In genomic region chr19:1038995-1039645, GRCh38 we compare ENCODE assay signal across 8 cellular contexts. TPM values are rescaled to one million over a fixed set of nuclear protein-coding genes. Genes with fewer than 3 reads are reported as not detected.
DNase-seq lines count a peak whose midpoint lies in the region; ATAC-seq and TF ChIP-seq lines count a peak whose summit lies in the region.

No MANE protein-coding gene starts in this region.

- H3K27ac Mint-ChIP-seq in CD14-positive monocyte: peak overlapping the region; percentile 89 to 97 (median 95)
- H3K27ac Mint-ChIP-seq in IgD-negative memory B cell: peak overlapping the region; percentile 99 to 100 (median 99)
- H3K27ac Mint-ChIP-seq in brain: peak overlapping the region in 4 of 5 experiments; percentile 28 to 92 (median 64)
- H3K27ac Mint-ChIP-seq in naive B cell: peak overlapping the region; percentile 96 to 99 (median 97)

- H3K27me3 Mint-ChIP-seq in CD14-positive monocyte (ENCODE audit: low read depth in 3 of 3) (peaks cover 0 to 1% (median 0%) of the 10 kb centered on the region in 3 donors), IgD-negative memory B cell (no peaks in the 10 kb centered on the region), brain (peaks cover 9% of the 10 kb centered on the region), naive B cell (no peaks in the 10 kb centered on the region)

- no peak for TF ChIP-seq CTCF in CD14-positive monocyte (IDR thresholded peaks at IDR 0.05)
- TF ChIP-seq CTCF in brain (conservative IDR thresholded peaks at IDR 0.05): no peak

- peaks cover 0 to 4% (median 0%) of the 10 kb centered on the region in 7 donors for H3K9me3 Mint-ChIP-seq in CD14-positive monocyte
- peaks cover 0 to 2% (median 0%) of the 10 kb centered on the region in 3 donors for H3K9me3 Mint-ChIP-seq in IgD-negative memory B cell
- peaks cover 0 to 5% (median 0%) of the 10 kb centered on the region in 5 experiments for H3K9me3 Mint-ChIP-seq in brain
- peaks cover 0 to 2% (median 0%) of the 10 kb centered on the region in 7 donors for H3K9me3 Mint-ChIP-seq in naive B cell

- ATAC-seq in naive B cell (ENCODE audit: low read depth in 2 of 2): no peak

- H3K4me1 Mint-ChIP-seq in CD14-positive monocyte (peaks cover 57% of the 10 kb centered on the region), IgD-negative memory B cell (peaks cover 22 to 33% (median 24%) of the 10 kb centered on the region in 3 donors), brain (peaks cover 29% of the 10 kb centered on the region), naive B cell (peaks cover 39 to 74% (median 66%) of the 10 kb centered on the region in 3 donors)

- H3K4me3 Mint-ChIP-seq in CD14-positive monocyte: peak overlapping the region; percentile 89 to 98
- H3K4me3 Mint-ChIP-seq in IgD-negative memory B cell: peak overlapping the region; percentile 93 to 99 (median 98)
- peak overlapping the region; percentile 92 to 99 (median 97) for H3K4me3 Mint-ChIP-seq in brain
- H3K4me3 Mint-ChIP-seq in naive B cell: peak overlapping the region; percentile 93 to 100 (median 98)

- DNase-seq in CD14-positive monocyte (ENCODE audit: low spot score) (no peak), naive B cell (no peak), SW 1271 (lab: John Stamatoyannopoulos, UW) (no peak), NCI-H1417 treated with DMSO at 0.1 percent for 48 hours (lab: John Stamatoyannopoulos, UW) (no peak)
- no peak for DNase-seq in activated CD4-positive, CD25-positive, alpha-beta regulatory T cell (lab: John Stamatoyannopoulos, UW)
- DNase-seq in stimulated activated CD8-positive, alpha-beta memory T cell treated with anti-CD3 and anti-CD28 coated beads, Interleukin-4, amount 100 ng/mL, for 48 hours: no peak

- intact Hi-C loops in CD14-positive monocyte (cut with micrococcal nuclease): loop anchor here in 1 of 2 donors (2.0 to 5.0 kb wide), 2 partner anchors 14 to 33 kb away; no protein-coding TSS in a partner anchor

- H3K36me3 Mint-ChIP-seq in CD14-positive monocyte: peaks cover 28 to 43% of the 10 kb centered on the region in 2 donors
- peaks cover 2% of the 10 kb centered on the region for H3K36me3 Mint-ChIP-seq in IgD-negative memory B cell
- peaks cover 26% of the 10 kb centered on the region for H3K36me3 Mint-ChIP-seq in brain
- peaks cover 0 to 18% of the 10 kb centered on the region in 2 donors for H3K36me3 Mint-ChIP-seq in naive B cell

RNA-seq across cellular contexts. Expression of gene ABCA7, which starts 0.8 kb away (rescaled TPM):
- 1 to 10 TPM; 1.7 to 7.8 TPM for polyA plus RNA-seq in CD14-positive monocyte
- polyA plus RNA-seq in IgD-negative memory B cell: 21.4 TPM
- 4.7 TPM for polyA plus RNA-seq in brain (ENCODE audit: insufficient read depth, low read depth, low replicate concordance)
- polyA plus RNA-seq in naive B cell (ENCODE audit: low read depth in 6 of 6): 10 to 100 TPM in 4 of 6 donors, 1 to 10 TPM in 2; 9.4 to 22.5 (median 11.1) TPM

RNA-seq across cellular contexts. Expression of gene CNN2, which starts 12.7 kb away (rescaled TPM):
- polyA plus RNA-seq in CD14-positive monocyte (100 to 1,000 TPM in 1 of 2 donors, 10 to 100 TPM in 1; 69.9 to 144 TPM), IgD-negative memory B cell (596 TPM), brain (ENCODE audit: insufficient read depth, low read depth, low replicate concordance) (6.3 TPM), naive B cell (ENCODE audit: low read depth in 6 of 6) (100 to 1,000 TPM; 408 to 648 (median 492) TPM)

RNA-seq across cellular contexts. Expression of gene RNU6-2, which starts 17.8 kb away (rescaled TPM):
- polyA plus RNA-seq in CD14-positive monocyte (not detected), IgD-negative memory B cell (not detected), brain (ENCODE audit: insufficient read depth, low read depth, low replicate concordance) (not detected), naive B cell (ENCODE audit: low read depth in 6 of 6) (not detected)

RNA-seq across cellular contexts. Expression of gene TMEM259, which starts 18.2 kb away (rescaled TPM):
- polyA plus RNA-seq in CD14-positive monocyte (10 to 100 TPM; 37.4 to 45.0 TPM), IgD-negative memory B cell (82.6 TPM), brain (ENCODE audit: insufficient read depth, low read depth, low replicate concordance) (108 TPM), naive B cell (ENCODE audit: low read depth in 6 of 6) (10 to 100 TPM; 37.2 to 75.5 (median 49.5) TPM)

RNA-seq across cellular contexts. Expression of gene ARHGAP45, which starts 27.8 kb away (rescaled TPM):
- polyA plus RNA-seq in CD14-positive monocyte: 100 to 1,000 TPM; 108 to 137 TPM
- polyA plus RNA-seq in IgD-negative memory B cell: 391 TPM
- polyA plus RNA-seq in brain (ENCODE audit: insufficient read depth, low read depth, low replicate concordance): 3.8 TPM
- 100 to 1,000 TPM; 181 to 432 (median 210) TPM for polyA plus RNA-seq in naive B cell (ENCODE audit: low read depth in 6 of 6)
